In the genomic region with DNA sequence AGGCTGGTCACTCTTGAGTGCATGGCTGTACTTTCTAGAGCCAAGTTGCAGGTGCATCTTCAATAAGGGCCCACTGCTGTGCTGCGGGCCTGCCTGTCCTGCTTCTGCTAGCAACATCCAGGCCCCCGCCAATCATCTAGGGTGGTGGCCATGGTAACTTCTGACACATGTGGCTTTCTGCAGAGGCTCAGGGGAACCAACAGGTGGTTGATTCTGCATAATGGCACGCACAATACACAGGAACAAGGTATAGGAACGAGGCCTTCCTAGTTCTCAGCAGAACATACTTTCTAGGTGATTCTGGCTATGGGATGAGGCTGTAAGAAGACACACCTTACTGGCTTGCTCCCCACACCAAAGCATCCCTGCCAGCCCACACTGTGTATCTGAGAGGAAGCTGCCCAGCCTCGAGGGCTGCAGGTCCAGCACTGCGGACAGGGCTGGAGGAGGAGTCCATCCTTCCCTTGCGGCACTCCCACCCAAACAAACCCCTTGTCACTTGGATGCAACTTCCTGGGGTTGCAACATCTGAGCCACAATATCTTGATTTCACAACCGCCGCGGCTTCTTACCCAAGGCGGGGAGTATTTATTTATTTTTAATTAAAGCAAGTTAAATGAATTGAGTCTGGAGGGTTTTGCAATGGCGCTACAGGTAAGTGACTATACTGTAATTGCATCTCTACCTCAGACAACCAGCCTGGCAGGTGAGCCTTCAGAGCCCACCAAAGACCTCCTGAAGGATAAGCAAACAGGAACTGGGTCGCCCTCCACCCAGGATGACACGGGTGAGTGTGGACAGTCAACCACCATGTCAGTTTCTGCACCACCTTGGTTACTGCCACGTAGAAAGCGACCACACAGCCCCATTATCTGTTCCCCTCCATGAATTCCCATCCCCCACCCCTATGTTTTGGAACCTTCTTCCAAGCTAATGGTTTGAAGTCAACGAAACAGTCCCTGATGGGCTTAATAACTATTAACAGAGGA, we compare ENCODE assay signal across 16 cellular contexts. TPM values are rescaled to one million over a fixed set of nuclear protein-coding genes. Genes with fewer than 3 reads are reported as not detected.
DNase-seq lines count a peak whose midpoint lies in the region; ATAC-seq, FAIRE-seq and TF ChIP-seq lines count a peak whose summit lies in the region.
"Had no signal": no experiment of that assay in that cellular context is flagged by ENCODE, and none has a peak within 500 bp of the region (broad histone marks: within the 10 kb centered on the region; RNA-seq: fewer than 3 reads in every experiment).

No MANE protein-coding gene starts in this region.

- in situ Hi-C loops in GM12878 (cut with MboI): no loop called here

- CTCF ChIA-PET in GM12878 (lab: Yijun Ruan, JAX) (no interaction called here), PC-3 (lab: Charles Lee) (no interaction called here)
- CTCF ChIA-PET in activated CD4-positive, alpha-beta T cell treated with anti-CD3 and anti-CD28 coated beads for 36 hours (lab: Charles Lee): interaction anchor here (0.8 kb wide), 1 partner anchor 10 kb away, joined by 3 read pairs; no protein-coding TSS in a partner anchor

- H3K4me1 Mint-ChIP-seq in activated naive CD8-positive, alpha-beta T cell treated with anti-CD3 and anti-CD28 coated beads, Interleukin-2, amount 10 ng/mL, durations not matched to agents 7 days and 5 days: peaks cover 10% of the 10 kb centered on the region
- H3K4me1 Mint-ChIP-seq in activated naive CD8-positive, alpha-beta T cell treated with anti-CD3 and anti-CD28 coated beads, Interleukin-2, amount 50 U/mL, for 24 hours: no peaks in the 10 kb centered on the region
- H3K4me1 Mint-ChIP-seq in activated CD4-positive, alpha-beta T cell treated with anti-CD3 and anti-CD28 coated beads for 36 hours: no peaks in the 10 kb centered on the region

- DNase-seq in activated naive CD8-positive, alpha-beta T cell treated with anti-CD3 and anti-CD28 coated beads, Interleukin-2, amount 10 ng/mL, durations not matched to agents 7 days and 5 days: no peak
- DNase-seq in activated naive CD8-positive, alpha-beta T cell treated with anti-CD3 and anti-CD28 coated beads, Interleukin-2, amount 50 U/mL, for 24 hours: no peak
- no peak for DNase-seq in GM12878 (ENCODE audit: low read depth, low spot score)
- peak; percentile 43 to 70 (median 61) for DNase-seq in right lobe of liver
- peak in 1 of 2 donors; percentile 78 for DNase-seq in aorta
- DNase-seq in PC-3: no peak
- DNase-seq in activated CD4-positive, alpha-beta T cell treated with anti-CD3 and anti-CD28 coated beads for 36 hours: no peak
- DNase-seq: effector CD4-positive, alpha-beta T cell; kidney glomerular epithelial cell; MG63; NCI-H2227 treated with DMSO at 0.1 percent for 48 hours; occipital lobe; stimulated activated CD4-positive, alpha-beta T cell treated with anti-CD3 and anti-CD28 coated beads, Interleukin-15, amount 100 ng/mL, for 24 hours had no signal

- RAD21 ChIA-PET in GM12878 (lab: Charles Lee; ENCODE audit: unreplicated experiment): no interaction called here

- H3K27me3 Mint-ChIP-seq in activated naive CD8-positive, alpha-beta T cell treated with anti-CD3 and anti-CD28 coated beads, Interleukin-2, amount 10 ng/mL, durations not matched to agents 7 days and 5 days: peaks cover 5% of the 10 kb centered on the region
- H3K27me3 Mint-ChIP-seq in activated naive CD8-positive, alpha-beta T cell treated with anti-CD3 and anti-CD28 coated beads, Interleukin-2, amount 50 U/mL, for 24 hours: no peaks in the 10 kb centered on the region
- H3K27me3 Mint-ChIP-seq in activated CD4-positive, alpha-beta T cell treated with anti-CD3 and anti-CD28 coated beads for 36 hours: no peaks in the 10 kb centered on the region

- no peak for TF ChIP-seq RAD21 in GM12878 (IDR thresholded peaks at IDR 0.05; ENCODE audit: insufficient read depth, low read depth, low read length)

- H3K9me2 ChIP-seq in PC-3 (replicated peaks; ENCODE audit: low read length): no peaks in the 10 kb centered on the region

- H3K9me3 ChIP-seq in GM12878 (replicated peaks; ENCODE audit: control insufficient read depth, insufficient read depth, low read length): no peaks in the 10 kb centered on the region; the same call in 2 of the 3 replicates
- no peaks in the 10 kb centered on the region for H3K9me3 ChIP-seq in right lobe of liver
- H3K9me3 ChIP-seq in aorta (ENCODE audit: control insufficient read depth, low read length): no peaks in the 10 kb centered on the region
- H3K9me3 ChIP-seq in PC-3 (ENCODE audit: low read length): no peaks in the 10 kb centered on the region
- H3K9me3 ChIP-seq: ascending aorta had no signal

- no peak overlapping the region for H2AFZ ChIP-seq in GM12878 (ENCODE audit: control insufficient read depth, low read depth, low read length)
- H2AFZ ChIP-seq in PC-3 (ENCODE audit: low read length): no peak overlapping the region

- H3K27ac ChIP-seq in GM12878 (ENCODE audit: control insufficient read depth, insufficient read depth): no peak overlapping the region
- peak overlapping the region in 1 of 3 donors; percentile 8 for H3K27ac ChIP-seq in right lobe of liver
- no peak overlapping the region for H3K27ac ChIP-seq in aorta (ENCODE audit: low read depth in 1 of 2, low read length in 2 of 2)
- H3K27ac ChIP-seq in PC-3 (ENCODE audit: low read length): no peak overlapping the region
- H3K27ac ChIP-seq: ascending aorta had no signal

- no peaks in the 10 kb centered on the region for H4K20me1 ChIP-seq in GM12878 (ENCODE audit: control insufficient read depth, insufficient read depth)
- H4K20me1 ChIP-seq in PC-3 (ENCODE audit: low read length): peaks cover 16% of the 10 kb centered on the region; the same call in 1 of the 2 replicates

- H3K27ac Mint-ChIP-seq in activated naive CD8-positive, alpha-beta T cell treated with anti-CD3 and anti-CD28 coated beads, Interleukin-2, amount 10 ng/mL, durations not matched to agents 7 days and 5 days: no peak overlapping the region
- no peak overlapping the region for H3K27ac Mint-ChIP-seq in activated naive CD8-positive, alpha-beta T cell treated with anti-CD3 and anti-CD28 coated beads, Interleukin-2, amount 50 U/mL, for 24 hours
- no peak overlapping the region for H3K27ac Mint-ChIP-seq in activated CD4-positive, alpha-beta T cell treated with anti-CD3 and anti-CD28 coated beads for 36 hours

- intact Hi-C loops in GM12878 (cut with micrococcal nuclease; ENCODE audit: unreplicated experiment) (no loop called here), right lobe of liver (cut with DNase I) (no loop called here), aorta (cut with DNase I) (no loop called here), PC-3 (cut with micrococcal nuclease) (no loop called here)
- intact Hi-C loops in activated CD4-positive, alpha-beta T cell treated with anti-CD3 and anti-CD28 coated beads for 36 hours (cut with DNase I, micrococcal nuclease): no loop called here

- TF ChIP-seq EP300 in GM12878 (IDR thresholded peaks at IDR 0.05; ENCODE audit: borderline replicate concordance in 1 of 2, control insufficient read depth in 1 of 2, low read depth in 2 of 2, low read length in 2 of 2): no peak

- H3K4me1 ChIP-seq in GM12878 (ENCODE audit: control insufficient read depth, insufficient read depth, low read length) (no peaks in the 10 kb centered on the region), right lobe of liver (no peaks in the 10 kb centered on the region), aorta (ENCODE audit: control insufficient read depth in 1 of 2, insufficient read depth in 2 of 2, low read length in 2 of 2) (no peaks in the 10 kb centered on the region), PC-3 (ENCODE audit: insufficient read depth, low read length) (no peaks in the 10 kb centered on the region)
- H3K4me1 ChIP-seq: ascending aorta had no signal

- peak; percentile 45 for ATAC-seq in activated naive CD8-positive, alpha-beta T cell treated with anti-CD3 and anti-CD28 coated beads, Interleukin-2, amount 10 ng/mL, durations not matched to agents 7 days and 5 days (ENCODE audit: low read depth)
- no peak for ATAC-seq in activated naive CD8-positive, alpha-beta T cell treated with anti-CD3 and anti-CD28 coated beads, Interleukin-2, amount 50 U/mL, for 24 hours
- ATAC-seq in GM12878 (no peak), right lobe of liver (peak; percentile 70 to 81 (median 76)), aorta (ENCODE audit: low FRiP score) (peak; percentile 72), PC-3 (no peak), HG03342 (IDR thresholded peaks at IDR 0.05; ENCODE audit: unreplicated experiment) (no peak)
- ATAC-seq in activated CD4-positive, alpha-beta T cell treated with anti-CD3 and anti-CD28 coated beads for 36 hours: no peak

- POLR2A ChIA-PET in activated naive CD8-positive, alpha-beta T cell treated with anti-CD3 and anti-CD28 coated beads, Interleukin-2, amount 10 ng/mL, durations not matched to agents 7 days and 5 days (lab: Charles Lee): no interaction called here
- POLR2A ChIA-PET in GM12878 (lab: Charles Lee): interaction anchor here (0.6 kb wide), 1 partner anchor 1186 kb away, joined by 5 read pairs; no protein-coding TSS in a partner anchor
- POLR2A ChIA-PET in PC-3 (lab: Charles Lee; ENCODE audit: unreplicated experiment): no interaction called here
- POLR2A ChIA-PET in activated CD4-positive, alpha-beta T cell treated with anti-CD3 and anti-CD28 coated beads for 36 hours (lab: Charles Lee): no interaction called here

- no peaks in the 10 kb centered on the region for H3F3A ChIP-seq in PC-3 (ENCODE audit: low read length, unreplicated experiment)

- TF ChIP-seq POLR2A in GM12878 (IDR thresholded peaks at IDR 0.05; ENCODE audit: low read depth, low read length) (no peak), right lobe of liver (IDR thresholded peaks at IDR 0.05) (no peak)

- BruUV-seq in GM12878 (replicated peaks; lab: Mats Ljungman, UMichigan) (no TSS peak), PC-3 (replicated peaks; lab: Mats Ljungman, UMichigan) (no TSS peak)

- H3K36me3 ChIP-seq in GM12878 (ENCODE audit: control insufficient read depth in 2 of 2, insufficient read depth in 2 of 2, low read length in 1 of 2) (no peaks in the 10 kb centered on the region), right lobe of liver (peaks cover 0 to 5% (median 0%) of the 10 kb centered on the region in 4 donors), aorta (ENCODE audit: control insufficient read depth in 1 of 2, insufficient read depth in 2 of 2, low read length in 1 of 2) (no peaks in the 10 kb centered on the region), PC-3 (ENCODE audit: low read depth, low read length) (peaks cover 45% of the 10 kb centered on the region)
- H3K36me3 ChIP-seq: MG63 had no signal

- 45% methylated on average over 17 of the region's 17 CpGs for WGBS in GM12878 (ENCODE audit: insufficient coverage, insufficient replicate concordance, low lambda C conversion rate, missing lambda C conversion rate)
- WGBS in right lobe of liver (ENCODE audit: insufficient coverage, low coverage, low lambda C conversion rate, missing lambda C conversion rate): 56% methylated on average over 14 of the region's 17 CpGs
- WGBS in aorta, 2 donors: 76 to 82% methylated on average over 17 of the region's 17 CpGs

- no peak for FAIRE-seq in GM12878 (lab: Jason Lieb, UNC)
- FAIRE-seq: TTC549 had no signal

- H3K4me3 ChIP-seq in GM12878: no peak overlapping the region
- no peak overlapping the region for H3K4me3 ChIP-seq in right lobe of liver
- no peak overlapping the region for H3K4me3 ChIP-seq in aorta (ENCODE audit: low read length in 2 of 2)
- H3K4me3 ChIP-seq in PC-3 (ENCODE audit: low read length): no peak overlapping the region
- H3K4me3 ChIP-seq: ascending aorta, MG63 had no signal

- H3K9me3 Mint-ChIP-seq in activated naive CD8-positive, alpha-beta T cell treated with anti-CD3 and anti-CD28 coated beads, Interleukin-2, amount 10 ng/mL, durations not matched to agents 7 days and 5 days: no peaks in the 10 kb centered on the region
- H3K9me3 Mint-ChIP-seq in activated naive CD8-positive, alpha-beta T cell treated with anti-CD3 and anti-CD28 coated beads, Interleukin-2, amount 50 U/mL, for 24 hours: no peaks in the 10 kb centered on the region
- H3K9me3 Mint-ChIP-seq in activated CD4-positive, alpha-beta T cell treated with anti-CD3 and anti-CD28 coated beads for 36 hours (ENCODE audit: low read depth): no peaks in the 10 kb centered on the region

- no peaks in the 10 kb centered on the region for H3K36me3 Mint-ChIP-seq in activated naive CD8-positive, alpha-beta T cell treated with anti-CD3 and anti-CD28 coated beads, Interleukin-2, amount 10 ng/mL, durations not matched to agents 7 days and 5 days
- H3K36me3 Mint-ChIP-seq in activated naive CD8-positive, alpha-beta T cell treated with anti-CD3 and anti-CD28 coated beads, Interleukin-2, amount 50 U/mL, for 24 hours (ENCODE audit: low read depth): no peaks in the 10 kb centered on the region
- no peaks in the 10 kb centered on the region for H3K36me3 Mint-ChIP-seq in activated CD4-positive, alpha-beta T cell treated with anti-CD3 and anti-CD28 coated beads for 36 hours (ENCODE audit: low read depth)

- H3K4me2 ChIP-seq in GM12878 (ENCODE audit: control insufficient read depth, insufficient read depth): no peak overlapping the region
- no peak overlapping the region for H3K4me2 ChIP-seq in PC-3 (ENCODE audit: low read length)

- H3K79me2 ChIP-seq in GM12878 (ENCODE audit: control insufficient read depth, insufficient read depth, low read length) (no peaks in the 10 kb centered on the region), PC-3 (ENCODE audit: low read length) (peaks cover 15% of the 10 kb centered on the region)

- SMC1A ChIA-PET in GM12878 (lab: Charles Lee; ENCODE audit: uncharacterized antibody, unreplicated experiment): no interaction called here

- no peak overlapping the region for H3K4me3 Mint-ChIP-seq in activated naive CD8-positive, alpha-beta T cell treated with anti-CD3 and anti-CD28 coated beads, Interleukin-2, amount 10 ng/mL, durations not matched to agents 7 days and 5 days
- H3K4me3 Mint-ChIP-seq in activated naive CD8-positive, alpha-beta T cell treated with anti-CD3 and anti-CD28 coated beads, Interleukin-2, amount 50 U/mL, for 24 hours: no peak overlapping the region
- no peak overlapping the region for H3K4me3 Mint-ChIP-seq in activated CD4-positive, alpha-beta T cell treated with anti-CD3 and anti-CD28 coated beads for 36 hours

- H3K9ac ChIP-seq in GM12878 (ENCODE audit: control insufficient read depth, insufficient read depth, low read length) (no peak overlapping the region), PC-3 (ENCODE audit: low read length) (no peak overlapping the region)

- H3K27me3 ChIP-seq in GM12878 (replicated peaks in 1 of 2; ENCODE audit: control insufficient read depth in 2 of 2, insufficient read depth in 2 of 2, low read length in 1 of 2): no peaks in the 10 kb centered on the region; a peak in 1 of 4 replicates
- no peaks in the 10 kb centered on the region for H3K27me3 ChIP-seq in right lobe of liver
- no peaks in the 10 kb centered on the region for H3K27me3 ChIP-seq in aorta (ENCODE audit: control insufficient read depth in 1 of 2, insufficient read depth in 2 of 2, low read length in 1 of 2)
- no peaks in the 10 kb centered on the region for H3K27me3 ChIP-seq in PC-3 (ENCODE audit: low read length)
- H3K27me3 ChIP-seq: ascending aorta, MG63 had no signal

- TF ChIP-seq CTCF in GM12878 (IDR thresholded peaks at IDR 0.05 in 2 of 3, conservative IDR thresholded peaks at IDR 0.05 in 1 of 3; ENCODE audit: control insufficient read depth in 2 of 3, extremely low read depth in 1 of 3, insufficient read depth in 1 of 3, low read depth in 3 of 3, low read length in 3 of 3) (no peak), right lobe of liver (IDR thresholded peaks at IDR 0.05) (no peak), PC-3 (conservative IDR thresholded peaks at IDR 0.05; ENCODE audit: low read depth, low read length) (no peak)

RNA-seq across cellular contexts. Expression of a gene that starts 49.6 kb away (rescaled TPM):
- 1 to 10 TPM in 1 of 2 experiments, under 1 TPM in 1; 0.68 to 1.2 TPM for total RNA-seq in activated naive CD8-positive, alpha-beta T cell treated with anti-CD3 and anti-CD28 coated beads, Interleukin-2, amount 10 ng/mL, durations not matched to agents 7 days and 5 days
- 33.0 and 35.5 TPM in 2 replicates for total RNA-seq in GM12878 (2013; cell fraction: nucleolus; rRNA removed)
- total RNA-seq in GM12878 (2014; rRNA removed): 0.38 and 2.0 TPM in 2 replicates
- 0.83 and 1.1 TPM in 2 replicates for total RNA-seq in GM12878 (2014; rRNA removed; fragmentation: Illumina TruSeq; extraction: Trizol)
- total RNA-seq in GM12878 (2021): 2.9 and 4.1 TPM in 2 replicates
- 3.0 TPM for polyA plus RNA-seq in GM12878 (2011; ENCODE audit: low read depth)
- 0.97 and 1.3 TPM in 2 replicates for polyA plus RNA-seq in GM12878 (2011; rRNA removed)
- polyA plus RNA-seq in GM12878 (2011; cell fraction: cytosol; rRNA removed): 1.4 and 1.9 TPM in 2 replicates
- polyA plus RNA-seq in GM12878 (2011; cell fraction: nucleus; rRNA removed): 7.1 and 8.4 TPM in 2 replicates
- 2.4 and 3.0 TPM in 2 replicates for polyA plus RNA-seq in GM12878 (2012)
- polyA plus RNA-seq in GM12878 (2014; fragmentation: Illumina TruSeq; extraction: Trizol): 1.1 and 1.9 TPM in 2 replicates
- 1 to 10 TPM in 1 of 2 experiments, under 1 TPM in 1; 0.69 to 1.4 TPM for polyA plus RNA-seq in GM12878 (2014; fragmentation: Nextera tagmentation; extraction: Ambion mirVana)
- 1.3 and 1.7 TPM in 2 replicates for polyA plus RNA-seq in GM12878 (2014; rRNA removed)
- polyA plus RNA-seq in GM12878 (2016; fragmentation: Nextera tagmentation; extraction: Ambion mirVana): 1 to 10 TPM; 2.4 to 2.5 TPM
- polyA minus RNA-seq in GM12878 (2011; rRNA and poly(A)+ RNA removed): 1.4 and 2.4 TPM in 2 replicates
- 1.8 TPM in 1 of 2 replicates, not detected in the other for polyA minus RNA-seq in GM12878 (2011; cell fraction: cytosol; rRNA and poly(A)+ RNA removed)
- 1.7 and 2.8 TPM in 2 replicates for polyA minus RNA-seq in GM12878 (2011; cell fraction: nucleus; rRNA and poly(A)+ RNA removed)
- 10 to 100 TPM in 5 of 6 experiments, 1 to 10 TPM in 1; 6.1 to 92.0 (median 48.3) TPM for total RNA-seq in right lobe of liver
- total RNA-seq in aorta: 100 to 1,000 TPM in 1 of 2 donors, 10 to 100 TPM in 1; 85.8 to 145 TPM
- 10 to 100 TPM; 17.7 to 43.5 TPM for polyA plus RNA-seq in aorta
- 340 and 372 TPM in 2 replicates for total RNA-seq in PC-3 (2014; rRNA removed)
- total RNA-seq in activated CD4-positive, alpha-beta T cell treated with anti-CD3 and anti-CD28 coated beads for 36 hours: under 1 TPM in 1 of 2 experiments, not detected in 1; 0.09 TPM

Comparison
In these comparisons a context has a peak if more than half of its experiments do, and no peak if none do; other contexts are left out.
1. ATAC-seq: peak in activated naive CD8-positive, alpha-beta T cell treated with anti-CD3 and anti-CD28 coated beads, Interleukin-2, amount 10 ng/mL, durations not matched to agents 7 days and 5 days (single experiment), right lobe of liver (4 of 4) and aorta (single experiment); none in activated naive CD8-positive, alpha-beta T cell treated with anti-CD3 and anti-CD28 coated beads, Interleukin-2, amount 50 U/mL, for 24 hours (single experiment), GM12878 (single experiment), PC-3 (single experiment), HG03342 (single experiment) and activated CD4-positive, alpha-beta T cell treated with anti-CD3 and anti-CD28 coated beads for 36 hours (single experiment).
2. DNase-seq: peak in right lobe of liver (3 of 3); none in activated naive CD8-positive, alpha-beta T cell treated with anti-CD3 and anti-CD28 coated beads, Interleukin-2, amount 10 ng/mL, durations not matched to agents 7 days and 5 days (single experiment), activated naive CD8-positive, alpha-beta T cell treated with anti-CD3 and anti-CD28 coated beads, Interleukin-2, amount 50 U/mL, for 24 hours (single experiment), GM12878 (single experiment), PC-3 (single experiment) and activated CD4-positive, alpha-beta T cell treated with anti-CD3 and anti-CD28 coated beads for 36 hours (single experiment).